ENCODE assay signal across 35 cellular contexts in the genomic region with DNA sequence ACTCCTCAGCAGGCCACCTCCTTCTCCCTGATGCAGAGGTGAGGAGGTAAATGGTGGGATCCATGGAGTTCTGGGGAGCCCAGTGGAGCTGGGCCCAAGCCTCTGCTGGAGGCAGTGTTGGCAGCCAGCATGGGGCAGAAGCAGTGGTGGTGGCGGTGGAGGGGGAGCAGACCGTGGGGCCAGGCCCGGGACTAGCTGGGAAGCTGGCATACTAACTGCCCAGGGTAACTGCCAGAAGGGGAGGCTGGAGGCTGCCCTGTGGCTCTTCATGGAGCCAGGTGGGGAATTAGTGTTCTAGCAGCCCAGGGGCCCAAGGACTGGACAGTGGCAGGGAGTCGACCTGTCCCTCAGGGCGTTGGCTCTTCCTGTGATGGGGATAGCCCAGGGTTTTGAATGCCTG. TPM values are rescaled to one million over a fixed set of nuclear protein-coding genes. Genes with fewer than 3 reads are reported as not detected.
"Had no signal": no experiment of that assay in that cellular context is flagged by ENCODE, and none has a peak within 500 bp of the region (broad histone marks: within the 10 kb centered on the region; RNA-seq: fewer than 3 reads in every experiment).

No MANE protein-coding gene starts in this region.

- H3K4me3 ChIP-seq: colonic mucosa, esophagus squamous epithelium had no signal

- H3K27me3 Mint-ChIP-seq: activated naive CD8-positive, alpha-beta T cell; activated T-cell treated with anti-CD3 and anti-CD28 coated beads, Interleukin-2, amount 50 U/mL, for 24 hours had no signal

- DNase-seq: activated CD4-positive, alpha-beta memory T cell treated with anti-CD3 and anti-CD28 coated beads, Interleukin-2, amount 10 ng/mL, durations not matched to agents 7 days and 5 days; activated CD4-positive, alpha-beta T cell treated with anti-CD3 and anti-CD28 coated beads for 4 hours; activated CD4-positive, alpha-beta T cell treated with anti-CD3 and anti-CD28 coated beads, Interleukin-2, amount 10 ng/mL, durations not matched to agents 7 days and 5 days; activated CD4-positive, alpha-beta T cell treated with anti-CD3 and anti-CD28 coated beads, Interleukin-2, amount 50 U/mL, for 4 hours; activated CD4-positive, CD25-positive, alpha-beta regulatory T cell; activated CD4-positive, CD25-positive, alpha-beta regulatory T cell treated with anti-CD3 and anti-CD28 coated beads, Interleukin-2, amount 50 U/mL, for 72 hours; activated CD8-positive, alpha-beta memory T cell treated with anti-CD3 and anti-CD28 coated beads, Interleukin-2, amount 50 U/mL, for 48 hours; activated effector memory CD4-positive, alpha-beta T cell treated with Interleukin-2 at 50 U/mL for 16 hours; activated gamma-delta T cell treated with Interleukin-2 at 50 U/mL for 16 hours; activated naive CD4-positive, alpha-beta T cell treated with anti-CD3 and anti-CD28 coated beads, Interleukin-2, amount 50 U/mL, for 16 hours; activated naive CD4-positive, alpha-beta T cell treated with Interleukin-2 at 50 U/mL for 16 hours; activated T-cell treated with anti-CD3 and anti-CD28 coated beads for 4 hours; activated T-cell treated with anti-CD3 and anti-CD28 coated beads, Interleukin-2, amount 50 U/mL, for 24 hours; activated T-cell treated with anti-CD3 and anti-CD28 coated beads, Interleukin-2, amount 50 U/mL, for 72 hours; amniotic stem cell; anterior cingulate cortex; brain microvascular endothelial cell; caudate nucleus; colonic mucosa; effector CD8-positive, alpha-beta T cell; esophagus squamous epithelium; head of caudate nucleus; T-helper 2 cell had no signal

- ATAC-seq: activated T-cell treated with anti-CD3 and anti-CD28 coated beads, Interleukin-2, amount 50 U/mL, for 72 hours; activated T-helper 17 cell treated with anti-CD3 and anti-CD28 coated beads, Interleukin-2, amount 50 U/mL, for 72 hours had no signal

- H3K9me3 Mint-ChIP-seq: activated CD4-positive, alpha-beta memory T cell treated with anti-CD3 and anti-CD28 coated beads, Interleukin-2, amount 10 ng/mL, durations not matched to agents 7 days and 5 days; activated CD4-positive, alpha-beta T cell treated with anti-CD3 and anti-CD28 coated beads, Interleukin-2, amount 10 ng/mL, durations not matched to agents 7 days and 5 days; activated T-cell treated with anti-CD3 and anti-CD28 coated beads, Interleukin-2, amount 50 U/mL, for 24 hours; activated T-cell treated with anti-CD3 and anti-CD28 coated beads, Interleukin-2, amount 50 U/mL, for 72 hours; activated T-helper 17 cell treated with anti-CD3 and anti-CD28 coated beads, Interleukin-2, amount 50 U/mL, for 72 hours had no signal

- H3K27ac ChIP-seq: brain microvascular endothelial cell, colonic mucosa, epithelial cell of prostate, esophagus squamous epithelium had no signal

- H3K27ac Mint-ChIP-seq: activated CD4-positive, alpha-beta memory T cell treated with anti-CD3 and anti-CD28 coated beads, Interleukin-2, amount 10 ng/mL, durations not matched to agents 7 days and 5 days; activated CD4-positive, alpha-beta T cell treated with anti-CD3 and anti-CD28 coated beads, Interleukin-2, amount 10 ng/mL, durations not matched to agents 7 days and 5 days; activated naive CD8-positive, alpha-beta T cell; activated T-cell treated with anti-CD3 and anti-CD28 coated beads, Interleukin-2, amount 50 U/mL, for 24 hours; activated T-cell treated with anti-CD3 and anti-CD28 coated beads, Interleukin-2, amount 50 U/mL, for 72 hours; activated T-helper 17 cell treated with anti-CD3 and anti-CD28 coated beads, Interleukin-2, amount 50 U/mL, for 72 hours had no signal

- H3K4me3 Mint-ChIP-seq: activated CD4-positive, alpha-beta memory T cell treated with anti-CD3 and anti-CD28 coated beads, Interleukin-2, amount 10 ng/mL, durations not matched to agents 7 days and 5 days; activated CD4-positive, alpha-beta T cell treated with anti-CD3 and anti-CD28 coated beads, Interleukin-2, amount 10 ng/mL, durations not matched to agents 7 days and 5 days; activated naive CD8-positive, alpha-beta T cell; activated T-cell treated with anti-CD3 and anti-CD28 coated beads, Interleukin-2, amount 50 U/mL, for 24 hours; activated T-cell treated with anti-CD3 and anti-CD28 coated beads, Interleukin-2, amount 50 U/mL, for 72 hours; activated T-helper 17 cell treated with anti-CD3 and anti-CD28 coated beads, Interleukin-2, amount 50 U/mL, for 72 hours had no signal

- H3K9me3 ChIP-seq: colonic mucosa, esophagus squamous epithelium had no signal

- H3K4me1 ChIP-seq: colonic mucosa had no signal

- H3K4me1 Mint-ChIP-seq: activated CD4-positive, alpha-beta memory T cell treated with anti-CD3 and anti-CD28 coated beads, Interleukin-2, amount 10 ng/mL, durations not matched to agents 7 days and 5 days; activated CD4-positive, alpha-beta T cell treated with anti-CD3 and anti-CD28 coated beads, Interleukin-2, amount 10 ng/mL, durations not matched to agents 7 days and 5 days; activated T-helper 17 cell treated with anti-CD3 and anti-CD28 coated beads, Interleukin-2, amount 50 U/mL, for 72 hours had no signal

- H3K36me3 Mint-ChIP-seq: activated naive CD8-positive, alpha-beta T cell had no signal

- H3K36me3 ChIP-seq: brain microvascular endothelial cell, colonic mucosa, esophagus squamous epithelium had no signal

RNA-seq across cellular contexts. Expression of gene H2BK1, which starts 54.3 kb away (rescaled TPM):
- total RNA-seq: activated CD4-positive, alpha-beta memory T cell treated with anti-CD3 and anti-CD28 coated beads, Interleukin-2, amount 10 ng/mL, durations not matched to agents 7 days and 5 days; activated CD4-positive, alpha-beta T cell treated with anti-CD3 and anti-CD28 coated beads, Interleukin-2, amount 10 ng/mL, durations not matched to agents 7 days and 5 days; astrocyte; bronchial epithelial cell; colonic mucosa; dermis microvascular lymphatic vessel endothelial cell; endothelial cell of umbilical vein; esophagus squamous epithelium; fibroblast of lung; fibroblast of villous mesenchyme; frontal cortex had no signal
- polyA plus RNA-seq: adipose tissue, endothelial cell of umbilical vein, esophagus, fibroblast of lung had no signal
